In genomic region chr17:69954241-69954933, GRCh38 we compare ENCODE assay signal across 17 cellular contexts.
DNase-seq lines count a peak whose midpoint lies in the region; ATAC-seq lines count a peak whose summit lies in the region.
"Had no signal": no experiment of that assay in that cellular context is flagged by ENCODE, and none has a peak within 500 bp of the region (broad histone marks: within the 10 kb centered on the region; RNA-seq: fewer than 3 reads in every experiment).

No MANE protein-coding gene starts in this region.

- intact Hi-C loops in posterior cingulate gyrus (cut with DNase I), result no loop called here

- H3K27me3 Mint-ChIP-seq in immature natural killer cell (ENCODE audit: low read depth in 3 of 3), result no peaks in the 10 kb centered on the region
- H3K27me3 Mint-ChIP-seq: CD4-positive, CD25-positive, alpha-beta regulatory T cell had no signal

- H3K4me3 Mint-ChIP-seq in immature natural killer cell, result no peak overlapping the region
- H3K4me3 Mint-ChIP-seq: CD4-positive, CD25-positive, alpha-beta regulatory T cell had no signal

- no peaks in the 10 kb centered on the region for H3K36me3 Mint-ChIP-seq in immature natural killer cell
- H3K36me3 Mint-ChIP-seq: CD4-positive, CD25-positive, alpha-beta regulatory T cell had no signal

- H3K27ac Mint-ChIP-seq in immature natural killer cell, result no peak overlapping the region
- H3K27ac Mint-ChIP-seq: CD4-positive, CD25-positive, alpha-beta regulatory T cell had no signal

- H3K9me3 Mint-ChIP-seq in immature natural killer cell, result peaks cover 0 to 9% (median 4%) of the 10 kb centered on the region in 6 donors

- no peaks in the 10 kb centered on the region for H3K4me1 Mint-ChIP-seq in immature natural killer cell
- H3K4me1 Mint-ChIP-seq: CD4-positive, CD25-positive, alpha-beta regulatory T cell had no signal

- ATAC-seq in GM18867 (IDR thresholded peaks at IDR 0.05; ENCODE audit: unreplicated experiment), result no peak
- ATAC-seq: Panc1 had no signal

- peak; percentile 64 for DNase-seq in ELR (ENCODE audit: low read depth)
- peak; percentile 74 for DNase-seq in M059J (ENCODE audit: low read depth)
- DNase-seq in RPMI7951 (ENCODE audit: low read depth), result peak; percentile 1
- peak; percentile 50 for DNase-seq in fibroblast of peridontal ligament (ENCODE audit: extremely low read depth)
- no peak for DNase-seq in immature natural killer cell
- no peak for DNase-seq in posterior cingulate gyrus
- DNase-seq: CD4-positive, CD25-positive, alpha-beta regulatory T cell; DMS79 treated with DMSO at 0.1 percent for 48 hours; Karpas-422; MG63; NCI-H1417 treated with DMSO at 0.1 percent for 48 hours; NCI-H187 treated with DMSO at 0.1 percent for 48 hours; NCI-H2107; NCI-H748 treated with DMSO at 0.1 percent for 48 hours; Right ventricle myocardium superior had no signal

Comparison
In these comparisons a context has a peak if more than half of its experiments do, and no peak if none do; other contexts are left out.
1. DNase-seq: peak in ELR (single experiment), M059J (single experiment), RPMI7951 (single experiment) and fibroblast of peridontal ligament (single experiment); none in immature natural killer cell (0 of 3) and posterior cingulate gyrus (0 of 10).